In genomic region chr14:31024042-31024480, GRCh38 we compare ENCODE assay signal across 1 cellular context.
TF ChIP-seq lines count a peak whose summit lies in the region.

No MANE protein-coding gene starts in this region.

TF ChIP-seq in HepG2, 621 proteins besides CTCF, POLR2A, EP300 and RAD21 (continues in another document):
- TF ChIP-seq RARA (CRISPR knock-in tag; IDR thresholded peaks at IDR 0.05) (peak; percentile 40; the same call in 1 of the 2 replicates), ZFP36L2 (CRISPR knock-in tag; IDR thresholded peaks at IDR 0.05) (no peak), ZHX2 (IDR thresholded peaks at IDR 0.05; ENCODE audit: low read depth) (no peak), ZHX2 (CRISPR knock-in tag; IDR thresholded peaks at IDR 0.05; ENCODE audit: borderline replicate concordance) (no peak), ZFY (CRISPR knock-in tag; IDR thresholded peaks at IDR 0.05) (peak; percentile 65; the same call in 1 of the 2 replicates), CBFB (CRISPR knock-in tag; IDR thresholded peaks at IDR 0.05) (no peak), POLR2AphosphoS5 (IDR thresholded peaks at IDR 0.05; ENCODE audit: low read depth, low read length) (no peak), ZKSCAN8 (CRISPR knock-in tag; IDR thresholded peaks at IDR 0.05; ENCODE audit: borderline replicate concordance) (peak; percentile 39; the same call in 1 of the 2 replicates), PAXIP1 (CRISPR knock-in tag; conservative IDR thresholded peaks at IDR 0.05) (peak; percentile 77), ZNF510 (CRISPR knock-in tag; IDR thresholded peaks at IDR 0.05; ENCODE audit: low read depth) (0 out of 2 replicates have a peak, but pooled peaks have one; percentile 19), ATF4 (CRISPR knock-in tag; IDR thresholded peaks at IDR 0.05) (no peak), ZNF652 (CRISPR knock-in tag; IDR thresholded peaks at IDR 0.05; ENCODE audit: borderline replicate concordance, low read depth) (no peak), ZNF800 (CRISPR knock-in tag; IDR thresholded peaks at IDR 0.05) (peak; percentile 56; the same call in 1 of the 2 replicates), TEAD2 (CRISPR knock-in tag; IDR thresholded peaks at IDR 0.05) (no peak), ATF7-NPFF (CRISPR knock-in tag; IDR thresholded peaks at IDR 0.05; ENCODE audit: low read depth) (no peak), EED (CRISPR knock-in tag; IDR thresholded peaks at IDR 0.05) (no peak), PHF8 (CRISPR knock-in tag; IDR thresholded peaks at IDR 0.05) (peak; percentile 45; the same call in 1 of the 2 replicates), GATAD2A (CRISPR knock-in tag; IDR thresholded peaks at IDR 0.05) (peak; percentile 82), RBFOX2 (IDR thresholded peaks at IDR 0.05; ENCODE audit: low read depth, low read length) (peak; percentile 46; the same call in 1 of the 2 replicates), ZGPAT (CRISPR knock-in tag; IDR thresholded peaks at IDR 0.05) (peak; percentile 32; the same call in 1 of the 2 replicates), KMT2A (CRISPR knock-in tag; IDR thresholded peaks at IDR 0.05) (peak; percentile 39; the same call in 1 of the 2 replicates), HNRNPL (IDR thresholded peaks at IDR 0.05; ENCODE audit: low read depth, low read length) (no peak), TFAP4 (IDR thresholded peaks at IDR 0.05; ENCODE audit: borderline replicate concordance, low read depth) (no peak; the same call in 1 of the 2 replicates), HNF4G (IDR thresholded peaks at IDR 0.05; ENCODE audit: borderline replicate concordance, low read depth, low read length) (peak; percentile 98), HNF4G (CRISPR knock-in tag; IDR thresholded peaks at IDR 0.05; ENCODE audit: borderline replicate concordance, low read depth) (no peak), NCOR1 (IDR thresholded peaks at IDR 0.05; ENCODE audit: borderline replicate concordance, low read length) (peak; percentile 88; the same call in 1 of the 2 replicates), ZNF788 (CRISPR knock-in tag; IDR thresholded peaks at IDR 0.05; ENCODE audit: borderline replicate concordance) (no peak)
- TF ChIP-seq, protein P1, sequence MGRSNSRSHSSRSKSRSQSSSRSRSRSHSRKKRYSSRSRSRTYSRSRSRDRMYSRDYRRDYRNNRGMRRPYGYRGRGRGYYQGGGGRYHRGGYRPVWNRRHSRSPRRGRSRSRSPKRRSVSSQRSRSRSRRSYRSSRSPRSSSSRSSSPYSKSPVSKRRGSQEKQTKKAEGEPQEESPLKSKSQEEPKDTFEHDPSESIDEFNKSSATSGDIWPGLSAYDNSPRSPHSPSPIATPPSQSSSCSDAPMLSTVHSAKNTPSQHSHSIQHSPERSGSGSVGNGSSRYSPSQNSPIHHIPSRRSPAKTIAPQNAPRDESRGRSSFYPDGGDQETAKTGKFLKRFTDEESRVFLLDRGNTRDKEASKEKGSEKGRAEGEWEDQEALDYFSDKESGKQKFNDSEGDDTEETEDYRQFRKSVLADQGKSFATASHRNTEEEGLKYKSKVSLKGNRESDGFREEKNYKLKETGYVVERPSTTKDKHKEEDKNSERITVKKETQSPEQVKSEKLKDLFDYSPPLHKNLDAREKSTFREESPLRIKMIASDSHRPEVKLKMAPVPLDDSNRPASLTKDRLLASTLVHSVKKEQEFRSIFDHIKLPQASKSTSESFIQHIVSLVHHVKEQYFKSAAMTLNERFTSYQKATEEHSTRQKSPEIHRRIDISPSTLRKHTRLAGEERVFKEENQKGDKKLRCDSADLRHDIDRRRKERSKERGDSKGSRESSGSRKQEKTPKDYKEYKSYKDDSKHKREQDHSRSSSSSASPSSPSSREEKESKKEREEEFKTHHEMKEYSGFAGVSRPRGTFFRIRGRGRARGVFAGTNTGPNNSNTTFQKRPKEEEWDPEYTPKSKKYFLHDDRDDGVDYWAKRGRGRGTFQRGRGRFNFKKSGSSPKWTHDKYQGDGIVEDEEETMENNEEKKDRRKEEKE (IDR thresholded peaks at IDR 0.05) = no peak
- TF ChIP-seq, protein P2, sequence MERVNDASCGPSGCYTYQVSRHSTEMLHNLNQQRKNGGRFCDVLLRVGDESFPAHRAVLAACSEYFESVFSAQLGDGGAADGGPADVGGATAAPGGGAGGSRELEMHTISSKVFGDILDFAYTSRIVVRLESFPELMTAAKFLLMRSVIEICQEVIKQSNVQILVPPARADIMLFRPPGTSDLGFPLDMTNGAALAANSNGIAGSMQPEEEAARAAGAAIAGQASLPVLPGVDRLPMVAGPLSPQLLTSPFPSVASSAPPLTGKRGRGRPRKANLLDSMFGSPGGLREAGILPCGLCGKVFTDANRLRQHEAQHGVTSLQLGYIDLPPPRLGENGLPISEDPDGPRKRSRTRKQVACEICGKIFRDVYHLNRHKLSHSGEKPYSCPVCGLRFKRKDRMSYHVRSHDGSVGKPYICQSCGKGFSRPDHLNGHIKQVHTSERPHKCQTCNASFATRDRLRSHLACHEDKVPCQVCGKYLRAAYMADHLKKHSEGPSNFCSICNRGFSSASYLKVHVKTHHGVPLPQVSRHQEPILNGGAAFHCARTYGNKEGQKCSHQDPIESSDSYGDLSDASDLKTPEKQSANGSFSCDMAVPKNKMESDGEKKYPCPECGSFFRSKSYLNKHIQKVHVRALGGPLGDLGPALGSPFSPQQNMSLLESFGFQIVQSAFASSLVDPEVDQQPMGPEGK (CRISPR knock-in tag; IDR thresholded peaks at IDR 0.05) = peak; percentile 44; the same call in 1 of the 2 replicates
- TF ChIP-seq, protein P3, sequence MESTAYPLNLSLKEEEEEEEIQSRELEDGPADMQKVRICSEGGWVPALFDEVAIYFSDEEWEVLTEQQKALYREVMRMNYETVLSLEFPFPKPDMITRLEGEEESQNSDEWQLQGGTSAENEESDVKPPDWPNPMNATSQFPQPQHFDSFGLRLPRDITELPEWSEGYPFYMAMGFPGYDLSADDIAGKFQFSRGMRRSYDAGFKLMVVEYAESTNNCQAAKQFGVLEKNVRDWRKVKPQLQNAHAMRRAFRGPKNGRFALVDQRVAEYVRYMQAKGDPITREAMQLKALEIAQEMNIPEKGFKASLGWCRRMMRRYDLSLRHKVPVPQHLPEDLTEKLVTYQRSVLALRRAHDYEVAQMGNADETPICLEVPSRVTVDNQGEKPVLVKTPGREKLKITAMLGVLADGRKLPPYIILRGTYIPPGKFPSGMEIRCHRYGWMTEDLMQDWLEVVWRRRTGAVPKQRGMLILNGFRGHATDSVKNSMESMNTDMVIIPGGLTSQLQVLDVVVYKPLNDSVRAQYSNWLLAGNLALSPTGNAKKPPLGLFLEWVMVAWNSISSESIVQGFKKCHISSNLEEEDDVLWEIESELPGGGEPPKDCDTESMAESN (CRISPR knock-in tag; conservative IDR thresholded peaks at IDR 0.05) = peak; percentile 47; the same call in 1 of the 2 replicates
- TF ChIP-seq, protein P4, sequence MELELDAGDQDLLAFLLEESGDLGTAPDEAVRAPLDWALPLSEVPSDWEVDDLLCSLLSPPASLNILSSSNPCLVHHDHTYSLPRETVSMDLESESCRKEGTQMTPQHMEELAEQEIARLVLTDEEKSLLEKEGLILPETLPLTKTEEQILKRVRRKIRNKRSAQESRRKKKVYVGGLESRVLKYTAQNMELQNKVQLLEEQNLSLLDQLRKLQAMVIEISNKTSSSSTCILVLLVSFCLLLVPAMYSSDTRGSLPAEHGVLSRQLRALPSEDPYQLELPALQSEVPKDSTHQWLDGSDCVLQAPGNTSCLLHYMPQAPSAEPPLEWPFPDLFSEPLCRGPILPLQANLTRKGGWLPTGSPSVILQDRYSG (CRISPR knock-in tag; IDR thresholded peaks at IDR 0.05) = peak; percentile 43; the same call in 1 of the 2 replicates
